11 cellular contexts compared by ENCODE assay signal in genomic region chr4:142354794-142355416, GRCh38.
A peak's percentile ranks its signal among the peaks of the same experiment; 100 is the strongest.
DNase-seq lines count a peak whose midpoint lies in the region; ATAC-seq and TF ChIP-seq lines count a peak whose summit lies in the region.
"Had no signal": no experiment of that assay in that cellular context is flagged by ENCODE, and none has a peak within 500 bp of the region (broad histone marks: within the 10 kb centered on the region; RNA-seq: fewer than 3 reads in every experiment).

No MANE protein-coding gene starts in this region.

- ATAC-seq in naive B cell (ENCODE audit: low read depth in 2 of 2) = peak in 1 of 2 donors; percentile 52
- ATAC-seq: left lobe of liver had no signal

- peak overlapping the region; percentile 50 for H3K27ac Mint-ChIP-seq in Calu3 (ENCODE audit: unreplicated experiment)
- peak overlapping the region; percentile 80 for H3K27ac Mint-ChIP-seq in activated T-helper 1 cell treated with anti-CD3 and anti-CD28 coated beads, Interleukin-12 subunit alpha, Interleukin-12 subunit beta, Interleukin-2, Interleukin-4 antibody, amounts not matched to agents 30 ng/mL and 10 ng/mL and 1 ng/mL, durations not matched to agents 14 hours and 24 hours and 36 hours
- H3K27ac Mint-ChIP-seq in naive B cell = peak overlapping the region in 1 of 6 donors; percentile 64

- intact Hi-C loops in Calu3 (cut with micrococcal nuclease; ENCODE audit: unreplicated experiment) = loop anchor here (5.0 kb wide), 5 partner anchors 52 to 367 kb away; no protein-coding TSS in a partner anchor
- intact Hi-C loops in activated T-helper 1 cell treated with anti-CD3 and anti-CD28 coated beads, Interleukin-12 subunit alpha, Interleukin-12 subunit beta, Interleukin-2, Interleukin-4 antibody, amounts not matched to agents 30 ng/mL and 10 ng/mL and 1 ng/mL, durations not matched to agents 14 hours and 24 hours and 36 hours (cut with micrococcal nuclease) = loop anchor here (2.0 to 5.0 kb wide), 2 partner anchors 462 to 492 kb away; partner anchors contain the start of gene INPP4B

- H3K27me3 Mint-ChIP-seq in Calu3 (ENCODE audit: unreplicated experiment) = no peaks in the 10 kb centered on the region
- no peaks in the 10 kb centered on the region for H3K27me3 Mint-ChIP-seq in activated T-helper 1 cell treated with anti-CD3 and anti-CD28 coated beads, Interleukin-12 subunit alpha, Interleukin-12 subunit beta, Interleukin-2, Interleukin-4 antibody, amounts not matched to agents 30 ng/mL and 10 ng/mL and 1 ng/mL, durations not matched to agents 14 hours and 24 hours and 36 hours (ENCODE audit: insufficient read depth)
- H3K27me3 Mint-ChIP-seq in naive B cell = no peaks in the 10 kb centered on the region

- H3K9me3 Mint-ChIP-seq in Calu3 (ENCODE audit: low read depth, unreplicated experiment) = no peaks in the 10 kb centered on the region
- no peaks in the 10 kb centered on the region for H3K9me3 Mint-ChIP-seq in activated T-helper 1 cell treated with anti-CD3 and anti-CD28 coated beads, Interleukin-12 subunit alpha, Interleukin-12 subunit beta, Interleukin-2, Interleukin-4 antibody, amounts not matched to agents 30 ng/mL and 10 ng/mL and 1 ng/mL, durations not matched to agents 14 hours and 24 hours and 36 hours
- no peaks in the 10 kb centered on the region for H3K9me3 Mint-ChIP-seq in naive B cell

- H3K27ac ChIP-seq in KOPT-K1 (ENCODE audit: low read depth, low read length, poor library complexity, severe bottlenecking) = peak overlapping the region; percentile 29

- BruUV-seq in Calu3 (replicated peaks; lab: Mats Ljungman, UMichigan) = no TSS peak

- peaks cover 61% of the 10 kb centered on the region for H3K4me1 Mint-ChIP-seq in Calu3 (ENCODE audit: low read depth, unreplicated experiment)
- peaks cover 80% of the 10 kb centered on the region for H3K4me1 Mint-ChIP-seq in activated T-helper 1 cell treated with anti-CD3 and anti-CD28 coated beads, Interleukin-12 subunit alpha, Interleukin-12 subunit beta, Interleukin-2, Interleukin-4 antibody, amounts not matched to agents 30 ng/mL and 10 ng/mL and 1 ng/mL, durations not matched to agents 14 hours and 24 hours and 36 hours (ENCODE audit: low read depth)
- H3K4me1 Mint-ChIP-seq in naive B cell = peaks cover 6 to 9% (median 6%) of the 10 kb centered on the region in 3 donors

- CTCF ChIA-PET in Calu3 (lab: Charles Lee) = interaction anchor here (0.6 kb wide), 1 partner anchor 201 kb away, joined by 4 read pairs; no protein-coding TSS in a partner anchor

- no peaks in the 10 kb centered on the region for H3K36me3 ChIP-seq in KOPT-K1 (ENCODE audit: insufficient read depth, low read length)

- H3K4me3 Mint-ChIP-seq in Calu3 (ENCODE audit: low read depth, unreplicated experiment) (peak overlapping the region; percentile 4), naive B cell (peak overlapping the region in 1 of 8 donors; percentile 4)
- H3K4me3 Mint-ChIP-seq in activated T-helper 1 cell treated with anti-CD3 and anti-CD28 coated beads, Interleukin-12 subunit alpha, Interleukin-12 subunit beta, Interleukin-2, Interleukin-4 antibody, amounts not matched to agents 30 ng/mL and 10 ng/mL and 1 ng/mL, durations not matched to agents 14 hours and 24 hours and 36 hours = peak overlapping the region; percentile 55

- no peak for DNase-seq in Calu3
- no peak for DNase-seq in activated T-helper 1 cell treated with anti-CD3 and anti-CD28 coated beads, Interleukin-12 subunit alpha, Interleukin-12 subunit beta, Interleukin-2, Interleukin-4 antibody, amounts not matched to agents 30 ng/mL and 10 ng/mL and 1 ng/mL, durations not matched to agents 14 hours and 24 hours and 36 hours (ENCODE audit: low spot score)
- DNase-seq in naive B cell = peak; percentile 0
- no peak for DNase-seq in SHP77 (lab: John Stamatoyannopoulos, UW)
- DNase-seq in DMS79 (lab: John Stamatoyannopoulos, UW) = no peak
- no peak for DNase-seq in NCI-H2081 treated with DMSO at 0.1 percent for 48 hours (lab: John Stamatoyannopoulos, UW)
- DNase-seq: activated CD8-positive, alpha-beta memory T cell treated with anti-CD3 and anti-CD28 coated beads for 24 hours; NCI-H2171; posterior cingulate gyrus had no signal

- H3K9me3 ChIP-seq in KOPT-K1 (ENCODE audit: insufficient read depth, low read length, poor library complexity, severe bottlenecking) = no peaks in the 10 kb centered on the region

- H3K36me3 Mint-ChIP-seq in Calu3 (ENCODE audit: insufficient read depth, unreplicated experiment) = no peaks in the 10 kb centered on the region
- H3K36me3 Mint-ChIP-seq in activated T-helper 1 cell treated with anti-CD3 and anti-CD28 coated beads, Interleukin-12 subunit alpha, Interleukin-12 subunit beta, Interleukin-2, Interleukin-4 antibody, amounts not matched to agents 30 ng/mL and 10 ng/mL and 1 ng/mL, durations not matched to agents 14 hours and 24 hours and 36 hours (ENCODE audit: low read depth) = peaks cover 4% of the 10 kb centered on the region
- no peaks in the 10 kb centered on the region for H3K36me3 Mint-ChIP-seq in naive B cell

- no peak for TF ChIP-seq CTCF in Calu3 (IDR thresholded peaks at IDR 0.05; ENCODE audit: unreplicated experiment)
